Comparison of ENCODE assay signal across 1 cellular context in genomic region chr17:55451203-55451641, GRCh38.
TF ChIP-seq lines count a peak whose summit lies in the region.

No MANE protein-coding gene starts in this region.

TF ChIP-seq in K562, 482 proteins besides CTCF, POLR2A, EP300 and RAD21 (continued from another document and continues in another):
- peak; percentile 63 for TF ChIP-seq PRDM10 (IDR thresholded peaks at IDR 0.05; ENCODE audit: partially characterized antibody)
- peak in 1 of 2 experiments; percentile 59; a peak in 2 of 4 replicates for TF ChIP-seq MNT (conservative IDR thresholded peaks at IDR 0.05)
- no peak for TF ChIP-seq GABPB2 (CRISPR knock-in tag; conservative IDR thresholded peaks at IDR 0.05)
- TF ChIP-seq MGA (IDR thresholded peaks at IDR 0.05): no peak
- no peak for TF ChIP-seq CEBPZ (IDR thresholded peaks at IDR 0.05; ENCODE audit: borderline replicate concordance, low read depth, low read length)
- no peak; a peak in 1 of 4 replicates for TF ChIP-seq SIX5 (IDR thresholded peaks at IDR 0.05; ENCODE audit: borderline replicate concordance in 1 of 2, insufficient read depth in 1 of 2, low read depth in 1 of 2, low read length in 2 of 2)
- TF ChIP-seq MED1 (CRISPR knock-in tag; IDR thresholded peaks at IDR 0.05; ENCODE audit: borderline replicate concordance): no peak
- no peak for TF ChIP-seq ELK1 (CRISPR knock-in tag; IDR thresholded peaks at IDR 0.05)
- no peak for TF ChIP-seq RNF219 (CRISPR knock-in tag; IDR thresholded peaks at IDR 0.05)
- TF ChIP-seq HDAC1 (IDR thresholded peaks at IDR 0.05): peak in 1 of 2 experiments; percentile 81; a peak in 2 of 4 replicates
- TF ChIP-seq MEIS2 (IDR thresholded peaks at IDR 0.05; ENCODE audit: partially characterized antibody): peak; percentile 89
- no peak for TF ChIP-seq PHF8 (IDR thresholded peaks at IDR 0.05; ENCODE audit: borderline replicate concordance, low read length)
- no peak for TF ChIP-seq PHB (CRISPR knock-in tag; IDR thresholded peaks at IDR 0.05)
- no peak for TF ChIP-seq PRMT5 (CRISPR knock-in tag; IDR thresholded peaks at IDR 0.05)
- no peak for TF ChIP-seq ZNF354B (CRISPR knock-in tag; IDR thresholded peaks at IDR 0.05)
- no peak for TF ChIP-seq TBP (optimal IDR thresholded peaks at IDR 0.05; ENCODE audit: low read depth, low read length)
- TF ChIP-seq NR4A1 (CRISPR knock-in tag; IDR thresholded peaks at IDR 0.05): no peak
- TF ChIP-seq NR4A1 (tag; IDR thresholded peaks at IDR 0.05): no peak; the same call in 1 of the 2 replicates
- peak; percentile 83 for TF ChIP-seq MTA3 (IDR thresholded peaks at IDR 0.05; ENCODE audit: borderline replicate concordance)
- no peak for TF ChIP-seq TCF15 (CRISPR knock-in tag; IDR thresholded peaks at IDR 0.05)
- no peak for TF ChIP-seq CSDE1 (IDR thresholded peaks at IDR 0.05)
- TF ChIP-seq ARID3A (IDR thresholded peaks at IDR 0.05; ENCODE audit: borderline replicate concordance, low read depth, low read length): peak; percentile 89
- TF ChIP-seq GATAD2B (IDR thresholded peaks at IDR 0.05; ENCODE audit: borderline replicate concordance): peak; percentile 56; the same call in 1 of the 2 replicates
- TF ChIP-seq CREBBP (IDR thresholded peaks at IDR 0.05; ENCODE audit: low read depth, low read length): no peak
- peak; percentile 80 for TF ChIP-seq ETV1 (tag; conservative IDR thresholded peaks at IDR 0.05; ENCODE audit: low read depth)
- no peak for TF ChIP-seq MTF1 (CRISPR knock-in tag; IDR thresholded peaks at IDR 0.05; ENCODE audit: borderline replicate concordance)
- TF ChIP-seq MECOM (CRISPR knock-in tag; IDR thresholded peaks at IDR 0.05): no peak; the same call in 1 of the 2 replicates
- peak; percentile 95 for TF ChIP-seq TRIM24 (IDR thresholded peaks at IDR 0.05)
- TF ChIP-seq ZZZ3 (IDR thresholded peaks at IDR 0.05): no peak
